Comparison of ENCODE assay signal across 21 cellular contexts in the genomic region with DNA sequence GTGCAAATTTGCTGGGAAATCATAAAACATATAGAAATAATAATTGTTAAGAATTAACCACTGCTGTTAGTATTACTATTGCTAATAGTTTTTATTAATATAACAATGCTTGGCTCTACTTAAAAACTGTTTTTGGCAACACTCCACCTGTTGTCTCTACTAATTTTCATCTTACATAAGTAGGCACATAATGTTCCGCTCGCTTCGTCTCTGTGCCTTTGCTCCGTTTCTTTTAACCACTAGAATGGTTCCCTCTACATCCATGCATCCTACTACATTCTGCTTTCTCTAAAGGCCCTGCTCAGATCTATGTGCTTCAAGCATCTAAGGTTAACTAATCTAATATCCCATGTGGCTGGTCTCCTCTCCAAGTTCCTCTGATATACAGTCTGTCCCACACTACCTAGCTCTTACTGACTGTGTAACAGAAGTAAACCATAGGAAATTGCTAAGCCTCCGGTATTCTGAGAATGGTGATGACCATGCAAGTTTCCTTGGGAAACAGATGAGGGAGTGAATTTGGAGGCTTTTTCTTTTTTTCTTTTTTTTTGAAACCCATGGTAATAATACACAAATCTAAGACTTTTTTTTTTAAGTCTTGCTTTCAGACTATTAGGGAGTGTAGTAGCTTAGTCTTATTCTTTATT.
DNase-seq lines count a peak whose midpoint lies in the region; ATAC-seq and TF ChIP-seq lines count a peak whose summit lies in the region.
"Had no signal": no experiment of that assay in that cellular context is flagged by ENCODE, and none has a peak within 500 bp of the region (broad histone marks: within the 10 kb centered on the region; RNA-seq: fewer than 3 reads in every experiment).

No MANE protein-coding gene starts in this region.

- H3K27ac Mint-ChIP-seq in endothelial cell (ENCODE audit: unreplicated experiment), result peak overlapping the region; percentile 6
- H3K27ac Mint-ChIP-seq: activated CD4-positive, alpha-beta T cell treated with anti-CD3 and anti-CD28 coated beads, Interleukin-2, amount 10 ng/mL, durations not matched to agents 24 days and 14 days; IgD-negative memory B cell; naive thymus-derived CD8-positive, alpha-beta T cell had no signal

- H3K27me3 Mint-ChIP-seq in endothelial cell (ENCODE audit: unreplicated experiment), result no peaks in the 10 kb centered on the region

- H3K4me3 Mint-ChIP-seq in endothelial cell (ENCODE audit: unreplicated experiment), result no peak overlapping the region
- H3K4me3 Mint-ChIP-seq: activated CD4-positive, alpha-beta T cell treated with anti-CD3 and anti-CD28 coated beads, Interleukin-2, amount 10 ng/mL, durations not matched to agents 24 days and 14 days; IgD-negative memory B cell; naive thymus-derived CD8-positive, alpha-beta T cell had no signal

- H3K36me3 ChIP-seq in RWPE2 (ENCODE audit: low read depth) (no peaks in the 10 kb centered on the region), rectal smooth muscle tissue (ENCODE audit: control insufficient read depth, insufficient read depth, low read length) (peaks cover under 1% of the 10 kb centered on the region)
- H3K36me3 ChIP-seq: gastrocnemius medialis, thyroid gland had no signal

- peaks cover 21% of the 10 kb centered on the region for H3K4me1 ChIP-seq in RWPE2 (ENCODE audit: insufficient read depth, poor library complexity, severe bottlenecking)
- H3K4me1 ChIP-seq in rectal smooth muscle tissue (ENCODE audit: control insufficient read depth, insufficient read depth, low read length), result peaks cover 17% of the 10 kb centered on the region
- H3K4me1 ChIP-seq: parathyroid adenoma had no signal

- no peak for TF ChIP-seq CTCF in RWPE2 (IDR thresholded peaks at IDR 0.05; ENCODE audit: poor library complexity, severe bottlenecking)
- no peak for TF ChIP-seq CTCF in endothelial cell (IDR thresholded peaks at IDR 0.05; ENCODE audit: unreplicated experiment)

- no peak for ATAC-seq in RWPE2 (ENCODE audit: low read depth)
- ATAC-seq: naive thymus-derived CD8-positive, alpha-beta T cell had no signal

- no peak overlapping the region for H3K9ac ChIP-seq in rectal smooth muscle tissue (ENCODE audit: low read length)
- H3K9ac ChIP-seq: parathyroid adenoma had no signal

- H3K27ac ChIP-seq in RWPE2 (ENCODE audit: poor library complexity, severe bottlenecking) (peak overlapping the region; percentile 48), rectal smooth muscle tissue (ENCODE audit: low read depth, low read length) (peak overlapping the region; percentile 58)
- H3K27ac ChIP-seq: parathyroid adenoma, skin epidermis had no signal

- H3K9me3 Mint-ChIP-seq in endothelial cell (ENCODE audit: unreplicated experiment), result no peaks in the 10 kb centered on the region
- H3K9me3 Mint-ChIP-seq: activated CD4-positive, alpha-beta T cell treated with anti-CD3 and anti-CD28 coated beads, Interleukin-2, amount 10 ng/mL, durations not matched to agents 24 days and 14 days; naive thymus-derived CD8-positive, alpha-beta T cell had no signal

- H3K9me3 ChIP-seq in RWPE2 (ENCODE audit: severe bottlenecking), result no peaks in the 10 kb centered on the region
- H3K9me3 ChIP-seq: gastrocnemius medialis, MG63, thyroid gland had no signal

- no peak overlapping the region for H3K4me3 ChIP-seq in RWPE2 (ENCODE audit: severe bottlenecking)
- no peak overlapping the region for H3K4me3 ChIP-seq in rectal smooth muscle tissue (ENCODE audit: low read length)
- H3K4me3 ChIP-seq: gastrocnemius medialis, MG63, skin epidermis, thyroid gland had no signal

- DNase-seq in ELR (ENCODE audit: low read depth) (peak; percentile 19), RWPE2 (ENCODE audit: low spot score) (no peak), endothelial cell (ENCODE audit: low spot score) (no peak), globus pallidus (ENCODE audit: low spot score) (no peak), iPS-NIHi7 (ENCODE audit: extremely low spot score) (no peak), NCI-H1694 (lab: John Stamatoyannopoulos, UW) (no peak), NCI-H446 treated with DMSO at 0.1 percent for 48 hours (lab: John Stamatoyannopoulos, UW) (no peak)
- DNase-seq: activated CD4-positive, alpha-beta T cell treated with anti-CD3 and anti-CD28 coated beads, Interleukin-2, amount 10 ng/mL, durations not matched to agents 24 days and 14 days; activated CD8-positive, alpha-beta memory T cell treated with anti-CD3 and anti-CD28 coated beads, Interleukin-2, amount 50 U/mL, for 48 hours; DMS79 treated with DMSO at 0.1 percent for 48 hours; naive thymus-derived CD8-positive, alpha-beta T cell; NCI-H1436; NCI-H526 treated with DMSO at 0.1 percent for 48 hours; stimulated activated naive CD4-positive, alpha-beta T cell treated with Interleukin-2 at 50 U/mL for 16 hours had no signal

- no peaks in the 10 kb centered on the region for H3K4me1 Mint-ChIP-seq in endothelial cell (ENCODE audit: unreplicated experiment)
- H3K4me1 Mint-ChIP-seq: activated CD4-positive, alpha-beta T cell treated with anti-CD3 and anti-CD28 coated beads, Interleukin-2, amount 10 ng/mL, durations not matched to agents 24 days and 14 days; naive thymus-derived CD8-positive, alpha-beta T cell had no signal

- no peaks in the 10 kb centered on the region for H3K36me3 Mint-ChIP-seq in endothelial cell (ENCODE audit: low read depth, unreplicated experiment)
- H3K36me3 Mint-ChIP-seq: naive thymus-derived CD8-positive, alpha-beta T cell had no signal

- H3K27me3 ChIP-seq in RWPE2 (ENCODE audit: insufficient read depth, poor library complexity, severe bottlenecking), result no peaks in the 10 kb centered on the region
- H3K27me3 ChIP-seq in rectal smooth muscle tissue (ENCODE audit: control insufficient read depth, insufficient read depth, low read length), result no peaks in the 10 kb centered on the region
- H3K27me3 ChIP-seq: gastrocnemius medialis, MG63, thyroid gland had no signal
